ENCODE assay signal across 8 cellular contexts in the genomic region with DNA sequence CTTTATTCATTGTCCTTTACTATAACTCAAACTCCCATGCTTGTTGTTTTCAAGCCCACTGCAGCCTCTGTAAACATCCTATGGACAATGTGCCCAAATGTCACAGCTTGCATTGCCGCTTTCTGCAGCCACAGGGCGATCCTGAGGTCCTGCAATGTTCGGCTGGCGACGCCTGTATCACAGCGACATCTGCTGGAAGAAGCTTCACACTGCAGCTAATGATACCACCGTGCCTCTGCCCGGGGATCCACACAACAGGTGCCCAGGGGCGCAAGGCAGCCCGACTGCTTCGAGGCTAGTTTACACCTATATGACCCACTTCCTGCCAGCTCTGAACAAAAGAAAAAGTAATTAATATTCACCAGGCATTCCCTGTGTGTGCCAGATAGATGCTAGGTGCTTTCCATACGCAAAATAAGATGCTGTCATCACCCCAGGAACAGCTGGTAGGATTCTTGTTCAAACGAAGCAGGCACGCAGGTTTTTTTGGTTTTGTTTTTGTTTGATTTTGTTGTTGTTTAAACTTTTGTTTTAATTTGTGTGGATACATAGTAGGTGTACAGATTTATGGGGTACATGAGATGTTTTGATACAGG.
DNase-seq lines count a peak whose midpoint lies in the region; ATAC-seq and TF ChIP-seq lines count a peak whose summit lies in the region.

No MANE protein-coding gene starts in this region.

- no peaks in the 10 kb centered on the region for H4K20me1 ChIP-seq in BLaER1 treated with 17β-estradiol and CSF1 and Interleukin-3, amounts not matched to agents 10 nM and 100 nM

- H3K4me1 ChIP-seq in BLaER1 treated with 17β-estradiol and CSF1 and Interleukin-3, amounts not matched to agents 10 nM and 100 nM: peaks cover 0 to 14% (median 11%) of the 10 kb centered on the region in 10 experiments; a peak in 16 of 20 replicates
- no peaks in the 10 kb centered on the region for H3K4me1 ChIP-seq in right lobe of liver

- ATAC-seq in GM18907 (IDR thresholded peaks at IDR 0.05; ENCODE audit: unreplicated experiment): peak; percentile 98
- peak; percentile 99 for ATAC-seq in HG03097 (IDR thresholded peaks at IDR 0.05; ENCODE audit: low FRiP score, unreplicated experiment)
- peak; percentile 97 to 100 (median 98) for ATAC-seq in right lobe of liver

- TF ChIP-seq CTCF in choroid plexus epithelial cell (conservative IDR thresholded peaks at IDR 0.05; ENCODE audit: low read depth, low read length) (peak; percentile 85), right lobe of liver (IDR thresholded peaks at IDR 0.05) (peak; percentile 83 to 97 (median 96))

- WGBS in right lobe of liver (ENCODE audit: insufficient coverage, low coverage, low lambda C conversion rate, missing lambda C conversion rate): 14% methylated on average over 14 of the region's 14 CpGs

- no peak overlapping the region for H3K9ac ChIP-seq in BLaER1 treated with 17β-estradiol and CSF1 and Interleukin-3, amounts not matched to agents 10 nM and 100 nM

- H3K9me3 ChIP-seq in BLaER1 treated with 17β-estradiol and CSF1 and Interleukin-3, amounts not matched to agents 10 nM and 100 nM (replicated peaks in 1 of 11): no peaks in the 10 kb centered on the region
- no peaks in the 10 kb centered on the region for H3K9me3 ChIP-seq in right lobe of liver

- DNase-seq in NCI-H2227 treated with DMSO at 0.1 percent for 48 hours (lab: John Stamatoyannopoulos, UW) (peak; percentile 36), choroid plexus epithelial cell (ENCODE audit: low read depth) (peak; percentile 68), right lobe of liver (peak; percentile 66 to 76 (median 71))
- peak; percentile 55 for DNase-seq in activated CD4-positive, CD25-positive, alpha-beta regulatory T cell treated with anti-CD3 and anti-CD28 coated beads, Interleukin-2, amount 50 U/mL, for 72 hours
- DNase-seq in stimulated activated CD4-positive, alpha-beta T cell treated with anti-CD3 and anti-CD28 coated beads, TNF-alpha, amount 100 ng/mL, for 48 hours (ENCODE audit: low read depth in 3 of 3): peak; percentile 26 to 54 (median 47)

- H3K36me3 ChIP-seq in BLaER1 treated with 17β-estradiol and CSF1 and Interleukin-3, amounts not matched to agents 10 nM and 100 nM: no peaks in the 10 kb centered on the region
- H3K36me3 ChIP-seq in right lobe of liver: no peaks in the 10 kb centered on the region

- peak overlapping the region in 7 of 11 experiments; percentile 48 to 79 (median 71); a peak in 14 of 22 replicates for H3K4me2 ChIP-seq in BLaER1 treated with 17β-estradiol and CSF1 and Interleukin-3, amounts not matched to agents 10 nM and 100 nM

- no peak overlapping the region for H3K4me3 ChIP-seq in BLaER1 treated with 17β-estradiol and CSF1 and Interleukin-3, amounts not matched to agents 10 nM and 100 nM
- H3K4me3 ChIP-seq in choroid plexus epithelial cell (ENCODE audit: low read depth, low read length) (no peak overlapping the region), right lobe of liver (no peak overlapping the region)

- H3K27me3 ChIP-seq in BLaER1 treated with 17β-estradiol and CSF1 and Interleukin-3, amounts not matched to agents 10 nM and 100 nM: no peaks in the 10 kb centered on the region
- no peaks in the 10 kb centered on the region for H3K27me3 ChIP-seq in right lobe of liver

- TF ChIP-seq POLR2A in right lobe of liver (IDR thresholded peaks at IDR 0.05): no peak

- no peak overlapping the region for H3K27ac ChIP-seq in BLaER1 treated with 17β-estradiol and CSF1 and Interleukin-3, amounts not matched to agents 10 nM and 100 nM
- no peak overlapping the region for H3K27ac ChIP-seq in right lobe of liver

- intact Hi-C loops in right lobe of liver (cut with DNase I): no loop called here
